ENCODE assay signal across 9 cellular contexts in genomic region chr17:19384723-19385391, GRCh38. TPM values are rescaled to one million over a fixed set of nuclear protein-coding genes. Genes with fewer than 3 reads are reported as not detected.
DNase-seq lines count a peak whose midpoint lies in the region; ATAC-seq and TF ChIP-seq lines count a peak whose summit lies in the region.
"Had no signal": no experiment of that assay in that cellular context is flagged by ENCODE, and none has a peak within 500 bp of the region (broad histone marks: within the 10 kb centered on the region; RNA-seq: fewer than 3 reads in every experiment).

No MANE protein-coding gene starts in this region.

- H3K27me3 Mint-ChIP-seq in IgD-negative memory B cell (peaks cover 5% of the 10 kb centered on the region), immature natural killer cell (ENCODE audit: low read depth in 3 of 3) (no peaks in the 10 kb centered on the region)
- peaks cover 2% of the 10 kb centered on the region for H3K27me3 Mint-ChIP-seq in CD8-positive, alpha-beta T cell (ENCODE audit: low read depth)

- peaks cover 20 to 73% of the 10 kb centered on the region in 2 donors for H3K4me1 ChIP-seq in ascending aorta
- no peaks in the 10 kb centered on the region for H3K4me1 ChIP-seq in CD8-positive, alpha-beta T cell (ENCODE audit: insufficient read depth, low read length)

- H3K27me3 ChIP-seq in ascending aorta = no peaks in the 10 kb centered on the region
- no peaks in the 10 kb centered on the region for H3K27me3 ChIP-seq in CD8-positive, alpha-beta T cell (ENCODE audit: insufficient read depth, low read length)

- ATAC-seq in CD8-positive, alpha-beta T cell = no peak

- H3K4me3 ChIP-seq in ascending aorta = peak overlapping the region in 1 of 2 donors; percentile 60
- H3K4me3 ChIP-seq in CD8-positive, alpha-beta T cell (ENCODE audit: low read depth, low read length) = no peak overlapping the region

- H3K27ac Mint-ChIP-seq in IgD-negative memory B cell (peak overlapping the region in 2 of 3 donors; percentile 28 to 67), immature natural killer cell (peak overlapping the region in 4 of 6 donors; percentile 11 to 74 (median 60))
- H3K27ac Mint-ChIP-seq in CD8-positive, alpha-beta T cell = no peak overlapping the region

- H3K9me3 Mint-ChIP-seq in IgD-negative memory B cell (no peaks in the 10 kb centered on the region), immature natural killer cell (no peaks in the 10 kb centered on the region)
- no peaks in the 10 kb centered on the region for H3K9me3 Mint-ChIP-seq in CD8-positive, alpha-beta T cell

- DNase-seq in ascending aorta (ENCODE audit: low spot score in 2 of 2) (peak; percentile 59 to 86), immature natural killer cell (no peak), superior temporal gyrus (ENCODE audit: extremely low spot score) (peak; percentile 91), DMS114 treated with DMSO at 0.1 percent for 48 hours (lab: John Stamatoyannopoulos, UW; ENCODE audit: unreplicated experiment) (no peak), kidney tubule cell (ENCODE audit: low spot score) (no peak)
- DNase-seq in CD8-positive, alpha-beta T cell = no peak
- DNase-seq in stimulated activated CD4-positive, alpha-beta T cell treated with anti-CD3 and anti-CD28 coated beads, Interleukin-2, amount 100 ng/mL, for 24 hours = no peak

- peaks cover 32 to 40% of the 10 kb centered on the region in 2 donors for H3K36me3 ChIP-seq in ascending aorta
- no peaks in the 10 kb centered on the region for H3K36me3 ChIP-seq in CD8-positive, alpha-beta T cell (ENCODE audit: insufficient read depth, low read length)

- H3K36me3 Mint-ChIP-seq in IgD-negative memory B cell (peaks cover 7% of the 10 kb centered on the region), immature natural killer cell (peaks cover 8 to 31% (median 10%) of the 10 kb centered on the region in 3 donors)
- H3K36me3 Mint-ChIP-seq in CD8-positive, alpha-beta T cell = peaks cover 31% of the 10 kb centered on the region

- H3K4me3 Mint-ChIP-seq in IgD-negative memory B cell (peak overlapping the region in 1 of 4 donors; percentile 9), immature natural killer cell (no peak overlapping the region)
- no peak overlapping the region for H3K4me3 Mint-ChIP-seq in CD8-positive, alpha-beta T cell

- intact Hi-C loops in ascending aorta (cut with DNase I) = no loop called here
- intact Hi-C loops in CD8-positive, alpha-beta T cell (cut with DNase I, micrococcal nuclease) = no loop called here

- no peaks in the 10 kb centered on the region for H3K9me3 ChIP-seq in ascending aorta
- no peaks in the 10 kb centered on the region for H3K9me3 ChIP-seq in CD8-positive, alpha-beta T cell (ENCODE audit: low read length)

- H3K4me1 Mint-ChIP-seq in IgD-negative memory B cell = peaks cover 0 to 2% (median 0%) of the 10 kb centered on the region in 3 donors
- H3K4me1 Mint-ChIP-seq in immature natural killer cell = peaks cover 19 to 22% of the 10 kb centered on the region in 2 donors
- peaks cover 9% of the 10 kb centered on the region for H3K4me1 Mint-ChIP-seq in CD8-positive, alpha-beta T cell (ENCODE audit: low read depth)

- POLR2A ChIA-PET in CD8-positive, alpha-beta T cell (lab: Charles Lee) = no interaction called here

- CTCF ChIA-PET in CD8-positive, alpha-beta T cell (lab: Charles Lee) = interaction anchor here (1.0 to 1.7 kb wide), 2 partner anchors 22 to 62 kb away, joined by 4 to 7 read pairs; partner anchors contain the start of gene B9D1

- peak overlapping the region; percentile 96 to 98 for H3K27ac ChIP-seq in ascending aorta
- no peak overlapping the region for H3K27ac ChIP-seq in CD8-positive, alpha-beta T cell (ENCODE audit: low read depth, low read length)

- TF ChIP-seq CTCF in ascending aorta (IDR thresholded peaks at IDR 0.05) = no peak
- no peak for TF ChIP-seq CTCF in CD8-positive, alpha-beta T cell (IDR thresholded peaks at IDR 0.05)

RNA-seq across cellular contexts. Expression of gene MFAP4, which starts 2.1 kb away (rescaled TPM):
- not detected for polyA plus RNA-seq in IgD-negative memory B cell
- 280 TPM for total RNA-seq in ascending aorta
- under 1 TPM in 1 of 3 donors, not detected in 2; 0.18 TPM for polyA plus RNA-seq in immature natural killer cell
- total RNA-seq in CD8-positive, alpha-beta T cell = not detected
- total RNA-seq: mononuclear cell had no signal

RNA-seq across cellular contexts. Expression of gene MAPK7, which starts 6.6 kb away (rescaled TPM):
- polyA plus RNA-seq in IgD-negative memory B cell (10.8 TPM), immature natural killer cell (10 to 100 TPM in 1 of 3 donors, 1 to 10 TPM in 2; 3.4 to 23.0 (median 7.3) TPM)
- 146 TPM for total RNA-seq in ascending aorta
- 10 to 100 TPM in 1 of 2 experiments, 1 to 10 TPM in 1; 7.0 to 11.1 TPM for total RNA-seq in CD8-positive, alpha-beta T cell

RNA-seq across cellular contexts. Expression of gene B9D1, which starts 22.3 kb away (rescaled TPM):
- 5.0 TPM for polyA plus RNA-seq in IgD-negative memory B cell
- total RNA-seq in ascending aorta = 49.1 TPM
- 1 to 10 TPM; 2.5 to 4.4 (median 2.5) TPM for polyA plus RNA-seq in immature natural killer cell
- under 1 TPM; 0.72 to 0.92 TPM for total RNA-seq in CD8-positive, alpha-beta T cell

RNA-seq across cellular contexts. Expression of gene RNF112, which starts 26.2 kb away (rescaled TPM):
- not detected for polyA plus RNA-seq in IgD-negative memory B cell
- 0.53 TPM for total RNA-seq in ascending aorta
- not detected for polyA plus RNA-seq in immature natural killer cell
- under 1 TPM; 0.53 to 0.60 TPM for total RNA-seq in CD8-positive, alpha-beta T cell

Comparison
In these comparisons a context has a peak if more than half of its experiments do, and no peak if none do; other contexts are left out.
1. DNase-seq: peak in ascending aorta (2 of 2) and superior temporal gyrus (single experiment); none in immature natural killer cell (0 of 3), CD8-positive, alpha-beta T cell (0 of 7), DMS114 treated with DMSO at 0.1 percent for 48 hours (single experiment), kidney tubule cell (single experiment) and stimulated activated CD4-positive, alpha-beta T cell treated with anti-CD3 and anti-CD28 coated beads, Interleukin-2, amount 100 ng/mL, for 24 hours (0 of 2).
2. RNA of gene MFAP4, which starts 2.1 kb away (total RNA-seq): 280 TPM in ascending aorta (single experiment); not detected in CD8-positive, alpha-beta T cell; every median in the first group is over 100 times any median in the second.
3. RNA of gene MAPK7, which starts 6.6 kb away (total RNA-seq): 146 TPM in ascending aorta (single experiment); 7.0 to 11.1 TPM in CD8-positive, alpha-beta T cell; every median in the first group is over 10 times any median in the second.
4. RNA of gene B9D1, which starts 22.3 kb away (total RNA-seq): 49.1 TPM in ascending aorta (single experiment); 0.72 to 0.92 TPM in CD8-positive, alpha-beta T cell; every median in the first group is over 10 times any median in the second.